Comparison of ENCODE assay signal across 1 cellular context in genomic region chr16:65919116-65919515, GRCh38.
TF ChIP-seq lines count a peak whose summit lies in the region.

No MANE protein-coding gene starts in this region.

TF ChIP-seq in GM23338, 12 proteins besides CTCF, POLR2A, EP300 and RAD21 (continued from another document):
- TF ChIP-seq ZNF462 (CRISPR knock-in tag; IDR thresholded peaks at IDR 0.05) (no peak), EZH2 (IDR thresholded peaks at IDR 0.05; ENCODE audit: low read depth, unreplicated experiment) (no peak), CREB1 (CRISPR knock-in tag; IDR thresholded peaks at IDR 0.05; ENCODE audit: low read depth) (no peak), EZH2phosphoT487 (IDR thresholded peaks at IDR 0.05; ENCODE audit: unreplicated experiment) (no peak), JUNB (IDR thresholded peaks at IDR 0.05; ENCODE audit: unreplicated experiment) (no peak), REST (IDR thresholded peaks at IDR 0.05; ENCODE audit: unreplicated experiment) (no peak), NANOG (IDR thresholded peaks at IDR 0.05; ENCODE audit: borderline replicate concordance) (no peak)
- TF ChIP-seq, protein P1, sequence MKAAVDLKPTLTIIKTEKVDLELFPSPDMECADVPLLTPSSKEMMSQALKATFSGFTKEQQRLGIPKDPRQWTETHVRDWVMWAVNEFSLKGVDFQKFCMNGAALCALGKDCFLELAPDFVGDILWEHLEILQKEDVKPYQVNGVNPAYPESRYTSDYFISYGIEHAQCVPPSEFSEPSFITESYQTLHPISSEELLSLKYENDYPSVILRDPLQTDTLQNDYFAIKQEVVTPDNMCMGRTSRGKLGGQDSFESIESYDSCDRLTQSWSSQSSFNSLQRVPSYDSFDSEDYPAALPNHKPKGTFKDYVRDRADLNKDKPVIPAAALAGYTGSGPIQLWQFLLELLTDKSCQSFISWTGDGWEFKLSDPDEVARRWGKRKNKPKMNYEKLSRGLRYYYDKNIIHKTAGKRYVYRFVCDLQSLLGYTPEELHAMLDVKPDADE (IDR thresholded peaks at IDR 0.05), result no peak
